In genomic region chr1:90107971-90108370, GRCh38 we compare ENCODE assay signal across 21 cellular contexts.
"Had no signal": no experiment of that assay in that cellular context is flagged by ENCODE, and none has a peak within 500 bp of the region (broad histone marks: within the 10 kb centered on the region; RNA-seq: fewer than 3 reads in every experiment).

No MANE protein-coding gene starts in this region.

- H3K4me3 ChIP-seq: colonic mucosa, esophagus squamous epithelium, gastrocnemius medialis, heart right ventricle, left lung, lower lobe of right lung, mucosa of descending colon had no signal

- H3K27me3 ChIP-seq: colonic mucosa had no signal

- H3K9me3 ChIP-seq: colonic mucosa, esophagus squamous epithelium, gastrocnemius medialis, heart right ventricle, left lung, lower lobe of right lung, mucosa of descending colon had no signal

- H3K27ac ChIP-seq: colonic mucosa, epithelial cell of prostate, esophagus squamous epithelium, gastrocnemius medialis, heart right ventricle, left lung, lower lobe of right lung had no signal

- H3K4me1 ChIP-seq: colonic mucosa, esophagus squamous epithelium, gastrocnemius medialis, heart right ventricle, left lung, lower lobe of right lung had no signal

- H3K36me3 ChIP-seq: colonic mucosa, esophagus squamous epithelium, gastrocnemius medialis, heart right ventricle, left lung, lower lobe of right lung had no signal

- DNase-seq: colonic mucosa; cortex of kidney; effector CD8-positive, alpha-beta T cell; effector memory CD8-positive, alpha-beta T cell; endodermal cell; erythroblast; esophagus squamous epithelium; foreskin melanocyte; gastrocnemius medialis; glutamatergic neuron; heart right ventricle; hippocampal formation; left cardiac atrium; left lung; left ventricle myocardium superior; lower lobe of right lung; mesenchymal stem cell; mucosa of descending colon; naive B cell; naive thymus-derived CD8-positive, alpha-beta T cell had no signal
